ENCODE assay signal across 8 cellular contexts in genomic region chr1:6646499-6647148, GRCh38. TPM values are rescaled to one million over a fixed set of nuclear protein-coding genes. Genes with fewer than 3 reads are reported as not detected.
A peak's percentile ranks its signal among the peaks of the same experiment; 100 is the strongest.
DNase-seq lines count a peak whose midpoint lies in the region; ATAC-seq and TF ChIP-seq lines count a peak whose summit lies in the region.

No MANE protein-coding gene starts in this region.

- H2BK5ac ChIP-seq in mesenchymal stem cell (ENCODE audit: low read depth, low read length, poor library complexity, severe bottlenecking), result no peak overlapping the region

- H3K36me3 ChIP-seq in HEK293 (ENCODE audit: control insufficient read depth in 2 of 2, insufficient read depth in 1 of 2, low read length in 2 of 2) (peaks cover 0 to 65% of the 10 kb centered on the region in 2 experiments; a peak in 2 of 3 replicates), mesenchymal stem cell (ENCODE audit: control insufficient read depth in 1 of 2, insufficient read depth in 2 of 2, low read depth in 1 of 2, low read length in 2 of 2) (peaks cover 55 to 70% of the 10 kb centered on the region in 2 experiments)

- H3K4me1 ChIP-seq in HEK293 (ENCODE audit: control insufficient read depth, insufficient read depth, low read length) (no peaks in the 10 kb centered on the region), mesenchymal stem cell (ENCODE audit: control insufficient read depth, insufficient read depth, low read depth, low read length) (peaks cover 5% of the 10 kb centered on the region)

- intact Hi-C loops in dorsolateral prefrontal cortex (cut with DNase I), result loop anchor here (2.0 to 10.0 kb wide), 2 partner anchors 160 to 162 kb away; no protein-coding TSS in a partner anchor

- H3K14ac ChIP-seq in mesenchymal stem cell (ENCODE audit: low read length in 2 of 2), result no peak overlapping the region

- no peak overlapping the region for H4K91ac ChIP-seq in mesenchymal stem cell (ENCODE audit: low read length)

- no peaks in the 10 kb centered on the region for H3K27me3 ChIP-seq in dorsolateral prefrontal cortex
- H3K27me3 ChIP-seq in mesenchymal stem cell (ENCODE audit: control insufficient read depth in 1 of 2, insufficient read depth in 1 of 2, low read length in 2 of 2), result no peaks in the 10 kb centered on the region

- no peak overlapping the region for H3K4me2 ChIP-seq in mesenchymal stem cell (ENCODE audit: low read length, poor library complexity, severe bottlenecking)

- peaks cover 10% of the 10 kb centered on the region for H3K79me1 ChIP-seq in mesenchymal stem cell (replicated peaks; ENCODE audit: low read length, poor library complexity, severe bottlenecking)

- DNase-seq in NCI-H1092 treated with DMSO at 0.1 percent for 48 hours (lab: John Stamatoyannopoulos, UW) (peak; percentile 63), NCI-H1092 (lab: John Stamatoyannopoulos, UW) (no peak), RWPE1 (ENCODE audit: low spot score) (peak; percentile 41), dorsolateral prefrontal cortex (peak in 1 of 10 donors; percentile 58), mesenchymal stem cell (peak; percentile 67)

- H2BK12ac ChIP-seq in mesenchymal stem cell (ENCODE audit: low read length in 2 of 2), result no peak overlapping the region

- ATAC-seq in HG02981 (IDR thresholded peaks at IDR 0.05; ENCODE audit: unreplicated experiment), result no peak
- no peak for ATAC-seq in HG02885 (IDR thresholded peaks at IDR 0.05; ENCODE audit: poor library complexity, unreplicated experiment)

- H3K23ac ChIP-seq in mesenchymal stem cell (ENCODE audit: low read length in 2 of 2), result no peak overlapping the region

- H2AFZ ChIP-seq in mesenchymal stem cell (ENCODE audit: low read depth, low read length), result no peak overlapping the region

- no peak overlapping the region for H2AK5ac ChIP-seq in mesenchymal stem cell (ENCODE audit: low read length, severe bottlenecking)

- no peak overlapping the region for H3K4ac ChIP-seq in mesenchymal stem cell (ENCODE audit: low read depth in 1 of 2, low read length in 2 of 2)

- TF ChIP-seq CTCF in HEK293 (tag by site-specific recombination; IDR thresholded peaks at IDR 0.05) (peak; percentile 41; the same call in 1 of the 2 replicates), RWPE1 (conservative IDR thresholded peaks at IDR 0.05; ENCODE audit: low read depth) (peak; percentile 51), dorsolateral prefrontal cortex (IDR thresholded peaks at IDR 0.05 in 54 of 56, conservative IDR thresholded peaks at IDR 0.05 in 2 of 56; ENCODE audit: low read depth in 1 of 56, partially characterized antibody in 56 of 56) (peak; percentile 41 to 80 (median 64))

- no peak overlapping the region for H2BK120ac ChIP-seq in mesenchymal stem cell (ENCODE audit: low read depth, low read length)

- no peak overlapping the region for H3K27ac ChIP-seq in HEK293 (ENCODE audit: extremely low read depth, low read depth, low read length)
- H3K27ac ChIP-seq in RWPE1, result no peak overlapping the region
- no peak overlapping the region for H3K27ac ChIP-seq in dorsolateral prefrontal cortex
- H3K27ac ChIP-seq in mesenchymal stem cell (ENCODE audit: low read length, poor library complexity, severe bottlenecking), result no peak overlapping the region

- no peaks in the 10 kb centered on the region for H3K9me3 ChIP-seq in HEK293 (ENCODE audit: control insufficient read depth, insufficient read depth, low read depth, low read length)
- H3K9me3 ChIP-seq in mesenchymal stem cell (ENCODE audit: control insufficient read depth, low read length), result no peaks in the 10 kb centered on the region

- CTCF ChIA-PET in HEK293 (lab: Yijun Ruan, JAX) (interaction anchor here (0.6 to 2.9 kb wide), 30 partner anchors 9 to 1007 kb away, joined by 3 to 14 read pairs (median 4); partner anchors contain the start of genes HES2, KLHL21 and NOL9), RWPE1 (lab: Yijun Ruan, JAX) (interaction anchor here (0.6 to 1.3 kb wide), 9 partner anchors 12 to 109 kb away, joined by 3 to 6 read pairs (median 4); partner anchors contain the start of genes NOL9 and TAS1R1)

- no peak overlapping the region for H3K9ac ChIP-seq in mesenchymal stem cell (ENCODE audit: low read length)

- WGBS in mesenchymal stem cell, result 60% methylated on average over 6 of the region's 10 CpGs

- H3K18ac ChIP-seq in mesenchymal stem cell (ENCODE audit: low read depth in 1 of 2, low read length in 2 of 2), result no peak overlapping the region

- H3K4me3 ChIP-seq in HEK293 (ENCODE audit: low read depth, low read length) (no peak overlapping the region), dorsolateral prefrontal cortex (no peak overlapping the region), mesenchymal stem cell (ENCODE audit: insufficient read depth in 1 of 2, low read depth in 1 of 2, low read length in 2 of 2) (no peak overlapping the region)

- H4K8ac ChIP-seq in mesenchymal stem cell (ENCODE audit: low read length), result no peak overlapping the region

- H2BK15ac ChIP-seq in mesenchymal stem cell (ENCODE audit: low read depth, poor library complexity, severe bottlenecking), result no peak overlapping the region

- POLR2A ChIA-PET in HEK293 (lab: Yijun Ruan, JAX) (no interaction called here), RWPE1 (lab: Yijun Ruan, JAX; ENCODE audit: low non-redundant PET) (no interaction called here)

TF ChIP-seq in HEK293, 187 proteins besides CTCF, POLR2A, EP300 and RAD21:
- no peak for TF ChIP-seq ZNF830 (tag by site-specific recombination; IDR thresholded peaks at IDR 0.05; ENCODE audit: low read depth)
- TF ChIP-seq ZNF623 (tag by site-specific recombination; IDR thresholded peaks at IDR 0.05), result no peak
- peak; percentile 75 for TF ChIP-seq ZNF654 (tag by site-specific recombination; IDR thresholded peaks at IDR 0.05; ENCODE audit: low read depth)

RNA-seq across cellular contexts. Expression of gene THAP3, which starts 22.0 kb away (rescaled TPM):
- total RNA-seq in dorsolateral prefrontal cortex, result 10 to 100 TPM; 15.9 to 40.5 (median 24.6) TPM
- 13.9 TPM for polyA plus RNA-seq in mesenchymal stem cell (2013, experiment 1 of 2)
- polyA plus RNA-seq in mesenchymal stem cell (2013, experiment 2 of 2), result 12.8 TPM

RNA-seq across cellular contexts. Expression of gene PHF13, which starts 33.1 kb away (rescaled TPM):
- total RNA-seq in dorsolateral prefrontal cortex, result 10 to 100 TPM in 117 of 120 experiments, 1 to 10 TPM in 3; 9.4 to 21.9 (median 13.0) TPM
- polyA plus RNA-seq in mesenchymal stem cell (2013, experiment 1 of 2), result 16.0 TPM
- polyA plus RNA-seq in mesenchymal stem cell (2013, experiment 2 of 2), result 15.7 TPM

RNA-seq across cellular contexts. Expression of gene KLHL21, which starts 44.0 kb away (rescaled TPM):
- 10 to 100 TPM; 36.4 to 92.8 (median 52.5) TPM for total RNA-seq in dorsolateral prefrontal cortex
- polyA plus RNA-seq in mesenchymal stem cell (2013, experiment 1 of 2), result 10.4 TPM
- 10.7 TPM for polyA plus RNA-seq in mesenchymal stem cell (2013, experiment 2 of 2)

RNA-seq across cellular contexts. Expression of gene DNAJC11, which starts 55.0 kb away (rescaled TPM):
- 10 to 100 TPM; 42.4 to 78.3 (median 59.8) TPM for total RNA-seq in dorsolateral prefrontal cortex
- 39.1 TPM for polyA plus RNA-seq in mesenchymal stem cell (2013, experiment 1 of 2)
- polyA plus RNA-seq in mesenchymal stem cell (2013, experiment 2 of 2), result 38.6 TPM
